In the genomic region with DNA sequence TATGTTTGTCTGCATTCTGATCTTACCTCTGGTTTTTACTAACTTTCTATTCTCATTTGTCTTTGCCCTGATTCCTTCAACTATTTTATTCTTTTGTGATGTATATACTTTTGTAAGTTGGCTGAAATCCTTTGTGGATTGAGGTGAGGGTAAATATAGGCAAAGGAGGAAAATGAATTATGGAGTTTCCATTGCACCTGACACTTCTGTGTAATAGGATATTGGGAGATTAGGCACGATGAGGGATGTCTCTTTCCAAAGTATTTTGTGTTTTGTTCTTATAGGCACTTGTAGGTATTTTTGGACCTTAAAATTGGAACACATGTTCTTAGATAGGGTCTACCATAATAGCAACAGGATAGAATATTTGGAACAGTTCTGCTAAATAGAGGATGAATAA, we compare ENCODE assay signal across 15 cellular contexts.
DNase-seq lines count a peak whose midpoint lies in the region; ATAC-seq and TF ChIP-seq lines count a peak whose summit lies in the region.
"Had no signal": no experiment of that assay in that cellular context is flagged by ENCODE, and none has a peak within 500 bp of the region (broad histone marks: within the 10 kb centered on the region; RNA-seq: fewer than 3 reads in every experiment).

No MANE protein-coding gene starts in this region.

- intact Hi-C loops in dorsolateral prefrontal cortex (cut with DNase I): loop anchor here in 1 of 2 donors (5.0 kb wide), 1 partner anchor 40 kb away; no protein-coding TSS in a partner anchor

- TF ChIP-seq CTCF in HEK293 (tag by site-specific recombination; IDR thresholded peaks at IDR 0.05) (no peak), dorsolateral prefrontal cortex (IDR thresholded peaks at IDR 0.05 in 54 of 56, conservative IDR thresholded peaks at IDR 0.05 in 2 of 56; ENCODE audit: low read depth in 1 of 56, partially characterized antibody in 56 of 56) (no peak)

- POLR2A ChIA-PET in HEK293 (lab: Yijun Ruan, JAX) (no interaction called here), HEK293T (lab: Yijun Ruan, JAX) (no interaction called here), T-cell (lab: Charles Lee) (no interaction called here)

- H3K27me3 ChIP-seq in dorsolateral prefrontal cortex: peaks cover 0 to 10% (median 0%) of the 10 kb centered on the region in 45 donors

- no peak for DNase-seq in HEK293T (ENCODE audit: extremely low spot score)
- DNase-seq in dorsolateral prefrontal cortex: no peak
- no peak for DNase-seq in T-cell
- DNase-seq: C1 segment of cervical spinal cord; Calu3; CD4-positive, alpha-beta memory T cell; COR-L47; DMS53; DMS79 treated with DMSO at 0.1 percent for 48 hours; GF-D8; GOT3 had no signal

- H3K27ac ChIP-seq in HEK293 (ENCODE audit: extremely low read depth, low read depth, low read length) (no peak overlapping the region), dorsolateral prefrontal cortex (peak overlapping the region in 30 of 59 donors; percentile 9 to 89 (median 60)), temporal lobe (ENCODE audit: low read depth, low read length) (peak overlapping the region; percentile 50)

- peaks cover 0 to 5% (median 0%) of the 10 kb centered on the region in 3 donors for H3K9me3 Mint-ChIP-seq in T-cell

- peaks cover 18 to 27% of the 10 kb centered on the region in 2 donors for H3K27me3 Mint-ChIP-seq in T-cell

- no peaks in the 10 kb centered on the region for H3K36me3 ChIP-seq in HEK293 (ENCODE audit: control insufficient read depth in 2 of 2, insufficient read depth in 1 of 2, low read length in 2 of 2)
- H3K36me3 ChIP-seq: HAP-1 had no signal

- H3K4me3 ChIP-seq in HEK293 (ENCODE audit: low read depth, low read length): no peak overlapping the region
- no peak overlapping the region for H3K4me3 ChIP-seq in dorsolateral prefrontal cortex
- H3K4me3 ChIP-seq: HAP-1 had no signal

- no peak overlapping the region for H3K4me3 Mint-ChIP-seq in T-cell
- H3K4me3 Mint-ChIP-seq: CD4-positive, alpha-beta memory T cell had no signal

- peaks cover 14% of the 10 kb centered on the region for H3K4me1 ChIP-seq in HEK293 (ENCODE audit: control insufficient read depth, insufficient read depth, low read length)
- H3K4me1 ChIP-seq: HAP-1 had no signal

- ATAC-seq in T-cell (replicated peaks in 1 of 4) (no peak), HG02852 (IDR thresholded peaks at IDR 0.05; ENCODE audit: unreplicated experiment) (no peak)

- CTCF ChIA-PET in HEK293 (lab: Yijun Ruan, JAX): interaction anchor here (0.7 to 1.3 kb wide), 3 partner anchors 9 to 95 kb away, joined by 3 to 4 read pairs (median 3); no protein-coding TSS in a partner anchor
- CTCF ChIA-PET in HEK293T (lab: Yijun Ruan, JAX): no interaction called here
- CTCF ChIA-PET in T-cell (lab: Charles Lee): no interaction called here

- H3K27ac Mint-ChIP-seq in T-cell: no peak overlapping the region
- H3K27ac Mint-ChIP-seq: CD4-positive, alpha-beta memory T cell had no signal

- H3K9me3 ChIP-seq in HEK293 (ENCODE audit: control insufficient read depth, insufficient read depth, low read depth, low read length): no peaks in the 10 kb centered on the region
- H3K9me3 ChIP-seq: HAP-1 had no signal

- H3K36me3 Mint-ChIP-seq in T-cell: no peaks in the 10 kb centered on the region
- H3K36me3 Mint-ChIP-seq: CD4-positive, alpha-beta memory T cell had no signal

- no peaks in the 10 kb centered on the region for H3K4me1 Mint-ChIP-seq in T-cell
- H3K4me1 Mint-ChIP-seq: CD4-positive, alpha-beta memory T cell had no signal

TF ChIP-seq in HEK293, 187 proteins besides CTCF, POLR2A, EP300 and RAD21 (continues in another document):
- TF ChIP-seq ZNF341 (tag by site-specific recombination; IDR thresholded peaks at IDR 0.05; ENCODE audit: low read depth) (no peak), ZNF514 (tag by site-specific recombination; IDR thresholded peaks at IDR 0.05) (no peak), ZNF555 (tag by site-specific recombination; conservative IDR thresholded peaks at IDR 0.05) (no peak), ZXDB (tag by site-specific recombination; IDR thresholded peaks at IDR 0.05) (peak; percentile 45; the same call in 1 of the 2 replicates), ZNF112 (tag by site-specific recombination; IDR thresholded peaks at IDR 0.05) (no peak)
- TF ChIP-seq, protein P1, sequence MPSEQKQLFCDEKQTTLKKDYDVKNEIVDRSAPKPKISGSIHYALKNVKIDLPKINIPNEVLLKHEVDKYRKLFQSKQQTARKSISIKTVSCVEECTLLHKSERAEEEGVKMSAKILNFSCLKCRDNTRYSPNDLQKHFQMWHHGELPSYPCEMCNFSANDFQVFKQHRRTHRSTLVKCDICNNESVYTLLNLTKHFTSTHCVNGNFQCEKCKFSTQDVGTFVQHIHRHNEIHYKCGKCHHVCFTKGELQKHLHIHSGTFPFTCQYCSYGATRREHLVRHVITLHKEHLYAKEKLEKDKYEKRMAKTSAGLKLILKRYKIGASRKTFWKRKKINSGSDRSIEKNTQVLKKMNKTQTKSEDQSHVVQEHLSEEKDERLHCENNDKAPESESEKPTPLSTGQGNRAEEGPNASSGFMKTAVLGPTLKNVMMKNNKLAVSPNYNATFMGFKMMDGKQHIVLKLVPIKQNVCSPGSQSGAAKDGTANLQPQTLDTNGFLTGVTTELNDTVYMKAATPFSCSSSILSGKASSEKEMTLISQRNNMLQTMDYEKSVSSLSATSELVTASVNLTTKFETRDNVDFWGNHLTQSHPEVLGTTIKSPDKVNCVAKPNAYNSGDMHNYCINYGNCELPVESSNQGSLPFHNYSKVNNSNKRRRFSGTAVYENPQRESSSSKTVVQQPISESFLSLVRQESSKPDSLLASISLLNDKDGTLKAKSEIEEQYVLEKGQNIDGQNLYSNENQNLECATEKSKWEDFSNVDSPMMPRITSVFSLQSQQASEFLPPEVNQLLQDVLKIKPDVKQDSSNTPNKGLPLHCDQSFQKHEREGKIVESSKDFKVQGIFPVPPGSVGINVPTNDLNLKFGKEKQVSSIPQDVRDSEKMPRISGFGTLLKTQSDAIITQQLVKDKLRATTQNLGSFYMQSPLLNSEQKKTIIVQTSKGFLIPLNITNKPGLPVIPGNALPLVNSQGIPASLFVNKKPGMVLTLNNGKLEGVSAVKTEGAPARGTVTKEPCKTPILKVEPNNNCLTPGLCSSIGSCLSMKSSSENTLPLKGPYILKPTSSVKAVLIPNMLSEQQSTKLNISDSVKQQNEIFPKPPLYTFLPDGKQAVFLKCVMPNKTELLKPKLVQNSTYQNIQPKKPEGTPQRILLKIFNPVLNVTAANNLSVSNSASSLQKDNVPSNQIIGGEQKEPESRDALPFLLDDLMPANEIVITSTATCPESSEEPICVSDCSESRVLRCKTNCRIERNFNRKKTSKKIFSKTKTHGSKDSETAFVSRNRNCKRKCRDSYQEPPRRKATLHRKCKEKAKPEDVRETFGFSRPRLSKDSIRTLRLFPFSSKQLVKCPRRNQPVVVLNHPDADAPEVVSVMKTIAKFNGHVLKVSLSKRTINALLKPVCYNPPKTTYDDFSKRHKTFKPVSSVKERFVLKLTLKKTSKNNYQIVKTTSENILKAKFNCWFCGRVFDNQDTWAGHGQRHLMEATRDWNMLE (tag by site-specific recombination; conservative IDR thresholded peaks at IDR 0.05; ENCODE audit: low read depth): no peak

TF ChIP-seq in HEK293T, 16 proteins besides CTCF, POLR2A, EP300 and RAD21:
- TF ChIP-seq PKNOX1 (IDR thresholded peaks at IDR 0.05) (peak; percentile 75), ARNT (IDR thresholded peaks at IDR 0.05) (0 out of 2 replicates have a peak, but pooled peaks have one; percentile 55), FOXK2 (IDR thresholded peaks at IDR 0.05) (no peak)
TF ChIP-seq in HEK293T: peak in this region for 2.
